8 cellular contexts compared by ENCODE assay signal in genomic region chr1:6613361-6614018, GRCh38. TPM values are rescaled to one million over a fixed set of nuclear protein-coding genes. Genes with fewer than 3 reads are reported as not detected.
A peak's percentile ranks its signal among the peaks of the same experiment; 100 is the strongest.
DNase-seq lines count a peak whose midpoint lies in the region; ATAC-seq and TF ChIP-seq lines count a peak whose summit lies in the region.

PHF13 (plus strand) TSS chr1:6613731; CDS start chr1:6614067, 336 bp downstream.

- ATAC-seq in GM21619 (IDR thresholded peaks at IDR 0.05; ENCODE audit: unreplicated experiment) = peak; percentile 89
- ATAC-seq in mucosa of descending colon = peak; percentile 96

- intact Hi-C loops in mucosa of descending colon (cut with DNase I, micrococcal nuclease) = no loop called here

- peaks cover 8% of the 10 kb centered on the region for H3K4me1 ChIP-seq in mucosa of descending colon (ENCODE audit: low read depth)

- H3K27ac ChIP-seq in epithelial cell of prostate = peak within 1 kb of the TSS; percentile 87

- H3K4me3 ChIP-seq in mucosa of descending colon = peak within 1 kb of the TSS; percentile 86

- H3K36me3 ChIP-seq in mucosa of descending colon (ENCODE audit: low read depth) = no peaks in the 10 kb centered on the region

- peak; percentile 98 for DNase-seq in DMS153 (lab: John Stamatoyannopoulos, UW)
- peak; percentile 62 for DNase-seq in OCI-M2 (lab: John Stamatoyannopoulos, UW; ENCODE audit: unreplicated experiment)
- DNase-seq in activated T-cell treated with anti-CD3 and anti-CD28 coated beads for 4 hours = peak; percentile 98
- peak; percentile 95 for DNase-seq in epithelial cell of prostate (ENCODE audit: low read depth, low spot score)
- peak; percentile 100 for DNase-seq in mucosa of descending colon
- peak; percentile 99 for DNase-seq in stimulated activated CD8-positive, alpha-beta memory T cell treated with anti-CD3 and anti-CD28 coated beads, Interleukin-4, amount 100 ng/mL, for 1 hour (ENCODE audit: low read depth in 2 of 2, low spot score in 1 of 2)

- no peak for TF ChIP-seq EP300 in Ishikawa (IDR thresholded peaks at IDR 0.05; ENCODE audit: borderline replicate concordance)

- TF ChIP-seq CTCF in mucosa of descending colon (IDR thresholded peaks at IDR 0.05) = no peak

- no peak for TF ChIP-seq RAD21 in Ishikawa (IDR thresholded peaks at IDR 0.05; ENCODE audit: low read depth)

- no peaks in the 10 kb centered on the region for H3K9me3 ChIP-seq in mucosa of descending colon

TF ChIP-seq in Ishikawa, 13 proteins besides CTCF, POLR2A, EP300 and RAD21:
- no peak for TF ChIP-seq REST (IDR thresholded peaks at IDR 0.05; ENCODE audit: low read depth)
- TF ChIP-seq MAX (IDR thresholded peaks at IDR 0.05) = peak; percentile 67
- TF ChIP-seq ZBTB7A (IDR thresholded peaks at IDR 0.05; ENCODE audit: low read depth) = no peak; the same call in 1 of the 2 replicates
- TF ChIP-seq YY1 (IDR thresholded peaks at IDR 0.05; ENCODE audit: low read depth) = peak; percentile 53; the same call in 1 of the 2 replicates
- peak; percentile 77; the same call in 1 of the 2 replicates for TF ChIP-seq TCF12 (IDR thresholded peaks at IDR 0.05; ENCODE audit: low read depth)
- TF ChIP-seq EGR1 (IDR thresholded peaks at IDR 0.05) = peak; percentile 88
- no peak for TF ChIP-seq FOXM1 (IDR thresholded peaks at IDR 0.05; ENCODE audit: borderline replicate concordance, low read depth)
- no peak for TF ChIP-seq TEAD4 (IDR thresholded peaks at IDR 0.05)
- 0 out of 2 replicates have a peak, but pooled peaks have one; percentile 4 for TF ChIP-seq USF1 (IDR thresholded peaks at IDR 0.05)
- TF ChIP-seq CREB1 (IDR thresholded peaks at IDR 0.05; ENCODE audit: low read depth) = peak; percentile 41; the same call in 1 of the 2 replicates
- TF ChIP-seq CEBPB (IDR thresholded peaks at IDR 0.05) = no peak
- no peak for TF ChIP-seq NFIC (IDR thresholded peaks at IDR 0.05)
- peak; percentile 54; the same call in 1 of the 2 replicates for TF ChIP-seq TAF1 (IDR thresholded peaks at IDR 0.05; ENCODE audit: low read depth)

RNA-seq across cellular contexts. Expression of gene PHF13, which starts in this region (rescaled TPM):
- total RNA-seq in mucosa of descending colon = 10 to 100 TPM in 1 of 3 donors, 1 to 10 TPM in 2; 6.6 to 21.5 (median 8.9) TPM

Comparison
In these comparisons a context has a peak if more than half of its experiments do, and no peak if none do; other contexts are left out.
1. Peak in every context shown above with its lines: DNase-seq, ATAC-seq, H3K4me3 ChIP-seq and H3K27ac ChIP-seq.